11 cellular contexts compared by ENCODE assay signal in the genomic region with DNA sequence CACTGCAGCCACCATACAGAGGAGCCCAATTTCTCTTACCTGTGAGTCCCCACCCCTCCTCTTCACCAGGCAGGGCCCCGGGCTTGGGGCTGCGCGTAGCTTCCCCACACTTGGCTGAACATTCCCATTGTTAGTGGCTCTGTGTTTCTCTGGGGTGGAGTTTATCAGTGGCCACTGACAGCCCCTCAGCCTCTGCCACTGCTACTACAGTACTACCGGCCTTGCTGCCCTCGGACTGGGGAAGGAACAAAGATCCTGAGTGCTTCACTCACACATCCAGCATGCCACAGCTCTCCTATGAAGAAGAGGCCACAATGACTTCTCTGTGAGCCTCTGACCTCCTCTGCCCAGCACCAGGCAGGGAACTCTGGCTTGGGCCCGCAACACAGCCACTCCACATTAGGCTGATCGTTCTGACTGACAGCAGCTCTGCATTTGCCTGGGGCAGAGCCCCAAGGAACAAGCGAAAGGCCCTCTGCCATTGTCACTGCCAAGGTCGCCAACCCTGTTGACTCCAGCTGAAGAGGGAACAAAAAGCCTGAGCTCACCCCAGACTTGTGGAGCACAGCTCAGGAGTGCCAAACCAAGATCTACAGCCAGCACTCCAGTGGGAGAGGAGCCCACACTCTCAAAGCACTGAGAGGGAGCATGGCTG.
"Had no signal": no experiment of that assay in that cellular context is flagged by ENCODE, and none has a peak within 500 bp of the region (broad histone marks: within the 10 kb centered on the region; RNA-seq: fewer than 3 reads in every experiment).

No MANE protein-coding gene starts in this region.

- H3K9me3 ChIP-seq: tibial nerve, uterus had no signal

- DNase-seq: activated CD4-positive, alpha-beta T cell treated with anti-CD3 and anti-CD28 coated beads, Interleukin-2, amount 10 ng/mL, durations not matched to agents 7 days and 5 days; activated CD8-positive, alpha-beta memory T cell treated with anti-CD3 and anti-CD28 coated beads for 24 hours; activated naive CD8-positive, alpha-beta T cell treated with anti-CD3 and anti-CD28 coated beads for 36 hours; brain microvascular endothelial cell; cerebellar nuclear complex; effector memory CD4-positive, alpha-beta T cell; foreskin melanocyte; uterus had no signal

- H3K36me3 ChIP-seq: brain microvascular endothelial cell, tibial nerve, uterus had no signal

- H3K4me3 ChIP-seq: tibial nerve, uterus had no signal

- H3K27me3 ChIP-seq: brain microvascular endothelial cell, tibial nerve, uterus had no signal

- H3K27ac ChIP-seq: brain microvascular endothelial cell, epithelial cell of prostate, uterus had no signal

- H3K4me1 ChIP-seq: tibial nerve, uterus had no signal

- ATAC-seq: stimulated activated effector memory CD8-positive, alpha-beta T cell treated with anti-CD3 and anti-CD28 coated beads, Interleukin-12 subunit alpha, Interleukin-12 subunit beta, amount 100 ng/mL, for 72 hours had no signal
